In the genomic region with DNA sequence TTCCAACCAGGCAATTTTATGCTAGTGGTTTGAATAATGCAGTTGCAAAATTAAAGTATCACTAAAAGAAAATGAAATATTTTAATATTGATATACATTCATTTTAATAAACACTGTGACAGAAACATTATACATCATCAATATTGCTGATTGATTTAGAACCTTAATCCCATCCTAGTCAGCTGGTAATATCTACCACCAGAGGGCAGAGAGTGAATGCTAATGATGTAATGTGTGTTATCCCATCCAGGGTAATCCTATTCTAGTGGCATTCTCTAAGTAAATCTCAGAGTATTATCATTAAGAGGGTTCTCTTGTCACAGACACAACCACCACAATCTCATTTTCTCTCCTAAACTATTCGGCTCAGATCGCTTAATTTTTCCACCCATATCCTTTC, we compare ENCODE assay signal across 10 cellular contexts.
DNase-seq lines count a peak whose midpoint lies in the region; ATAC-seq, FAIRE-seq and TF ChIP-seq lines count a peak whose summit lies in the region.
"Had no signal": no experiment of that assay in that cellular context is flagged by ENCODE, and none has a peak within 500 bp of the region (broad histone marks: within the 10 kb centered on the region; RNA-seq: fewer than 3 reads in every experiment).

No MANE protein-coding gene starts in this region.

- H3K27me3 Mint-ChIP-seq in activated T-cell treated with anti-CD3 and anti-CD28 coated beads, Interleukin-2, amount 50 U/mL, for 72 hours (ENCODE audit: low read depth) = no peaks in the 10 kb centered on the region

- H3K4me3 Mint-ChIP-seq in activated T-cell treated with anti-CD3 and anti-CD28 coated beads, Interleukin-2, amount 50 U/mL, for 72 hours = no peak overlapping the region

- H3K36me3 ChIP-seq in BE2C = no peaks in the 10 kb centered on the region
- H3K36me3 ChIP-seq in keratinocyte (ENCODE audit: control insufficient read depth in 2 of 2, extremely low read depth in 1 of 2, insufficient read depth in 2 of 2, low read length in 2 of 2) = no peaks in the 10 kb centered on the region

- no peak overlapping the region for H3K4me2 ChIP-seq in keratinocyte (ENCODE audit: control insufficient read depth, extremely low read depth, insufficient read depth, low read depth, low read length)

- in situ Hi-C loops in SK-MEL-5 (cut with HindIII; ENCODE audit: low pct_unique_long_range_greater_than_20kb, low sequenced_read_pairs) = no loop called here

- peaks cover 15% of the 10 kb centered on the region for H3K4me1 ChIP-seq in BE2C
- H3K4me1 ChIP-seq in keratinocyte (ENCODE audit: control insufficient read depth, extremely low read depth, insufficient read depth, low read length) = no peaks in the 10 kb centered on the region

- H3K27me3 ChIP-seq in BE2C (no peaks in the 10 kb centered on the region), keratinocyte (ENCODE audit: control insufficient read depth, extremely low read depth, insufficient read depth, low read length) (no peaks in the 10 kb centered on the region)

- H3K4me1 Mint-ChIP-seq in activated T-cell treated with anti-CD3 and anti-CD28 coated beads, Interleukin-2, amount 50 U/mL, for 72 hours (ENCODE audit: low read depth) = no peaks in the 10 kb centered on the region

- H2AFZ ChIP-seq in keratinocyte (ENCODE audit: control insufficient read depth, low read length) = no peak overlapping the region

- ATAC-seq in HG03432 (IDR thresholded peaks at IDR 0.05; ENCODE audit: unreplicated experiment) (peak; percentile 38), GM21717 (IDR thresholded peaks at IDR 0.05; ENCODE audit: unreplicated experiment) (no peak), sciatic nerve (no peak), HG03039 (IDR thresholded peaks at IDR 0.05; ENCODE audit: unreplicated experiment) (no peak)
- ATAC-seq in activated T-cell treated with anti-CD3 and anti-CD28 coated beads, Interleukin-2, amount 50 U/mL, for 72 hours (replicated peaks in 1 of 2) = no peak
- ATAC-seq: left ventricle myocardium superior had no signal

- peak; percentile 13 for DNase-seq in BE2C
- peak; percentile 52 for DNase-seq in SK-MEL-5 (ENCODE audit: low read depth, low spot score)
- DNase-seq in keratinocyte (ENCODE audit: low read depth, low spot score) = no peak
- DNase-seq in sciatic nerve (ENCODE audit: low spot score) = no peak
- no peak for DNase-seq in activated T-cell treated with anti-CD3 and anti-CD28 coated beads, Interleukin-2, amount 50 U/mL, for 72 hours
- DNase-seq: GDM1, left ventricle myocardium superior had no signal

- dilution Hi-C loops in keratinocyte (cut with MboI; ENCODE audit: extremely low pct_ligation_motif_present, low sequenced_read_pairs) = no loop called here

- TF ChIP-seq CTCF in BE2C (IDR thresholded peaks at IDR 0.05; ENCODE audit: low read depth, low read length) (peak; percentile 75), keratinocyte (optimal IDR thresholded peaks at IDR 0.05 in 1 of 3, IDR thresholded peaks at IDR 0.05 in 1 of 3, conservative IDR thresholded peaks at IDR 0.05 in 1 of 3; ENCODE audit: extremely low read depth in 1 of 3, insufficient read depth in 2 of 3, low read length in 3 of 3) (peak in 2 of 3 experiments; percentile 33 to 37)

- intact Hi-C loops in sciatic nerve (cut with DNase I) = no loop called here

- H3K27ac Mint-ChIP-seq in activated T-cell treated with anti-CD3 and anti-CD28 coated beads, Interleukin-2, amount 50 U/mL, for 72 hours = no peak overlapping the region

- no peaks in the 10 kb centered on the region for H3K9me3 ChIP-seq in BE2C
- no peaks in the 10 kb centered on the region for H3K9me3 ChIP-seq in keratinocyte (ENCODE audit: control insufficient read depth, low read depth, low read length)

- no peak overlapping the region for H3K27ac ChIP-seq in keratinocyte (ENCODE audit: control insufficient read depth, insufficient read depth, low read length)

- no peaks in the 10 kb centered on the region for H3K9me1 ChIP-seq in keratinocyte (ENCODE audit: control insufficient read depth, extremely low read depth, insufficient read depth, low read length)

- H3K9ac ChIP-seq in keratinocyte (ENCODE audit: control insufficient read depth, extremely low read depth, insufficient read depth, low read length) = no peak overlapping the region

- FAIRE-seq in keratinocyte (lab: Jason Lieb, UNC) = no peak

- H3K9me3 Mint-ChIP-seq in activated T-cell treated with anti-CD3 and anti-CD28 coated beads, Interleukin-2, amount 50 U/mL, for 72 hours = peaks cover under 1 to 4% of the 10 kb centered on the region in 2 donors

- H3K36me3 Mint-ChIP-seq in activated T-cell treated with anti-CD3 and anti-CD28 coated beads, Interleukin-2, amount 50 U/mL, for 72 hours (ENCODE audit: insufficient read depth in 2 of 2) = no peaks in the 10 kb centered on the region

- H3K79me2 ChIP-seq in keratinocyte (ENCODE audit: control insufficient read depth, insufficient read depth, low read length) = no peaks in the 10 kb centered on the region

- no peak overlapping the region for H3K4me3 ChIP-seq in BE2C (ENCODE audit: low read depth, low read length)
- H3K4me3 ChIP-seq in keratinocyte (ENCODE audit: control insufficient read depth in 2 of 3, extremely low read depth in 1 of 3, insufficient read depth in 2 of 3, low read depth in 1 of 3, low read length in 3 of 3) = no peak overlapping the region

- H4K20me1 ChIP-seq in keratinocyte (ENCODE audit: control insufficient read depth, extremely low read depth, insufficient read depth, low read length) = no peaks in the 10 kb centered on the region

Comparison
In these comparisons a context has a peak if more than half of its experiments do, and no peak if none do; other contexts are left out.
1. DNase-seq: peak in BE2C (single experiment) and SK-MEL-5 (single experiment); none in keratinocyte (single experiment), sciatic nerve (single experiment) and activated T-cell treated with anti-CD3 and anti-CD28 coated beads, Interleukin-2, amount 50 U/mL, for 72 hours (0 of 2).